1 cellular context compared by ENCODE assay signal in the genomic region with DNA sequence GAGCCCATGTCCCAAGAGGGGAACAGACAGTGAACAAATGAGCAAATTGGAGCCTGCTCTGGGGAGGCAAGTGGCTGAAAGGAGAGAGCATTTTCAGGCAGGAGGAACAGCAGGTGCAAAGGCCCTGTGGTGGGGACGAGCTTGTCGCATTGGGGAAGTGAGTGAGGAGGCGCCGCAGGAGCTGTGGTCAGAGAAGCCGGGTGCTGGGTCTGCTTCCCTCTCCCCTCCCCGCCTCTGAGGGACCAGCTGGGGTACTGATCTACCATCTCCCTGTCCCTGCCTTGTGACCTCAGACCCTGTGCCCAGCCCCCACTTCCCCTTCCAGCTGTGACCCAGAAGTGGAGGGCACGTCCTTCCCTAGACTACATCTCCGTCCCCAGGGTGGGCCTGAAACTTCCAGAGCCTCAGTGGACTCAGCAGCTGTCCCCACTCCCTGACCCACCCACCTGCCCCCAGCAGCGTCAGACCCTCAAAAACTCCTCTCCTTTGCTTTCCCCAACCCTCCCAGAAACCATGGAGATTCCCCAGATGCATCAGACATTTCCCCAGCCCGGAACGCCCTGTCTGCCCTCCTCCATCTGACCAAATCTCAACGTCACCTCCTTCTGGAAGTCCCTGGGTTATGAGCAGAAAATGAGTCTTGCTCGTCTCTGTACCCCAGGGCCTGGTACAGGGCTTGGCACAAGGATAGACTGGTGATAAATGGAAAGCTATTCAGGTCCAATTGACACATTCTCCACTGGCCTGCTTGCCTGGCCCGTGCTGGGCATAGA.
TF ChIP-seq lines count a peak whose summit lies in the region.

No MANE protein-coding gene starts in this region.

TF ChIP-seq in GM23338, 12 proteins besides CTCF, POLR2A, EP300 and RAD21 (continued from another document):
- TF ChIP-seq JUNB (IDR thresholded peaks at IDR 0.05; ENCODE audit: unreplicated experiment) (no peak), STAT1 (IDR thresholded peaks at IDR 0.05; ENCODE audit: unreplicated experiment) (no peak)
TF ChIP-seq in GM23338: peak in this region for 0.
